Comparison of ENCODE assay signal across 30 cellular contexts in genomic region chr17:30391534-30391933, GRCh38.
"Had no signal": no experiment of that assay in that cellular context is flagged by ENCODE, and none has a peak within 500 bp of the region (broad histone marks: within the 10 kb centered on the region; RNA-seq: fewer than 3 reads in every experiment).

No MANE protein-coding gene starts in this region.

- H3K4me1 Mint-ChIP-seq: activated CD4-positive, alpha-beta T cell treated with anti-CD3 and anti-CD28 coated beads, Interleukin-2, amount 10 ng/mL, durations not matched to agents 7 days and 5 days; activated naive CD4-positive, alpha-beta T cell treated with anti-CD3 and anti-CD28 coated beads, Interleukin-2, amount 10 ng/mL, durations not matched to agents 7 days and 5 days had no signal

- FAIRE-seq: endometrium, endothelial cell of umbilical vein had no signal

- H3K9me3 Mint-ChIP-seq: activated CD4-positive, alpha-beta memory T cell treated with anti-CD3 and anti-CD28 coated beads, Interleukin-2, amount 10 ng/mL, durations not matched to agents 7 days and 5 days; activated CD4-positive, alpha-beta T cell treated with anti-CD3 and anti-CD28 coated beads, Interleukin-2, amount 10 ng/mL, durations not matched to agents 7 days and 5 days; activated naive CD4-positive, alpha-beta T cell treated with anti-CD3 and anti-CD28 coated beads, Interleukin-2, amount 10 ng/mL, durations not matched to agents 7 days and 5 days; activated naive CD4-positive, alpha-beta T cell treated with anti-CD3 and anti-CD28 coated beads, Interleukin-2, amount 50 U/mL, for 72 hours; activated naive CD8-positive, alpha-beta T cell treated with anti-CD3 and anti-CD28 coated beads, Interleukin-2, amount 10 ng/mL, durations not matched to agents 7 days and 5 days; activated T-cell treated with anti-CD3 and anti-CD28 coated beads, Interleukin-2, amount 50 U/mL, for 24 hours; activated T-cell treated with anti-CD3 and anti-CD28 coated beads, Interleukin-2, amount 50 U/mL, for 72 hours; brain; T-helper 2 cell treated with Interferon-gamma antibody and Interleukin-4, amounts not matched to agents 5 μg/mL and 100 μg/mL, for 36 hours; WTC11 had no signal

- H3K27ac Mint-ChIP-seq: activated CD4-positive, alpha-beta memory T cell treated with anti-CD3 and anti-CD28 coated beads, Interleukin-2, amount 10 ng/mL, durations not matched to agents 7 days and 5 days; activated CD4-positive, alpha-beta T cell treated with anti-CD3 and anti-CD28 coated beads, Interleukin-2, amount 10 ng/mL, durations not matched to agents 7 days and 5 days; activated naive CD4-positive, alpha-beta T cell treated with anti-CD3 and anti-CD28 coated beads, Interleukin-2, amount 10 ng/mL, durations not matched to agents 7 days and 5 days; activated naive CD4-positive, alpha-beta T cell treated with anti-CD3 and anti-CD28 coated beads, Interleukin-2, amount 50 U/mL, for 72 hours; activated naive CD8-positive, alpha-beta T cell treated with anti-CD3 and anti-CD28 coated beads, Interleukin-2, amount 10 ng/mL, durations not matched to agents 7 days and 5 days; activated T-cell treated with anti-CD3 and anti-CD28 coated beads, Interleukin-2, amount 50 U/mL, for 24 hours; activated T-cell treated with anti-CD3 and anti-CD28 coated beads, Interleukin-2, amount 50 U/mL, for 72 hours; brain; T-helper 17 cell; T-helper 2 cell treated with Interferon-gamma antibody and Interleukin-4, amounts not matched to agents 5 μg/mL and 100 μg/mL, for 36 hours; WTC11 had no signal

- DNase-seq: activated CD4-positive, alpha-beta memory T cell treated with anti-CD3 and anti-CD28 coated beads, Interleukin-2, amount 10 ng/mL, durations not matched to agents 7 days and 5 days; activated CD4-positive, alpha-beta T cell treated with anti-CD3 and anti-CD28 coated beads for 1 hour; activated CD4-positive, alpha-beta T cell treated with anti-CD3 and anti-CD28 coated beads for 4 hours; activated CD4-positive, alpha-beta T cell treated with anti-CD3 and anti-CD28 coated beads, Interleukin-2, amount 10 ng/mL, durations not matched to agents 7 days and 5 days; activated CD4-positive, alpha-beta T cell treated with anti-CD3 and anti-CD28 coated beads, Interleukin-2, amount 50 U/mL, for 4 hours; activated CD8-positive, alpha-beta memory T cell treated with anti-CD3 and anti-CD28 coated beads, Interleukin-2, amount 50 U/mL, for 48 hours; activated gamma-delta T cell; activated naive CD4-positive, alpha-beta T cell; activated naive CD4-positive, alpha-beta T cell treated with anti-CD3 and anti-CD28 coated beads, Interleukin-2, amount 10 ng/mL, durations not matched to agents 7 days and 5 days; activated naive CD8-positive, alpha-beta T cell treated with anti-CD3 and anti-CD28 coated beads, Interleukin-2, amount 10 ng/mL, durations not matched to agents 7 days and 5 days; activated T-cell treated with anti-CD3 and anti-CD28 coated beads for 4 hours; activated T-cell treated with anti-CD3 and anti-CD28 coated beads, Interleukin-2, amount 50 U/mL, for 24 hours; activated T-cell treated with anti-CD3 and anti-CD28 coated beads, Interleukin-2, amount 50 U/mL, for 72 hours; central memory CD4-positive, alpha-beta T cell; cerebellar nuclear complex; colonic mucosa; effector CD8-positive, alpha-beta T cell; esophagus squamous epithelium; foreskin melanocyte; glutamatergic neuron; heart left ventricle; T-helper 1 cell; T-helper 17 cell; T1000 had no signal

- H3K4me3 Mint-ChIP-seq: activated CD4-positive, alpha-beta memory T cell treated with anti-CD3 and anti-CD28 coated beads, Interleukin-2, amount 10 ng/mL, durations not matched to agents 7 days and 5 days; activated CD4-positive, alpha-beta T cell treated with anti-CD3 and anti-CD28 coated beads, Interleukin-2, amount 10 ng/mL, durations not matched to agents 7 days and 5 days; activated naive CD4-positive, alpha-beta T cell treated with anti-CD3 and anti-CD28 coated beads, Interleukin-2, amount 10 ng/mL, durations not matched to agents 7 days and 5 days; activated naive CD8-positive, alpha-beta T cell treated with anti-CD3 and anti-CD28 coated beads, Interleukin-2, amount 10 ng/mL, durations not matched to agents 7 days and 5 days; activated T-cell treated with anti-CD3 and anti-CD28 coated beads, Interleukin-2, amount 50 U/mL, for 24 hours; activated T-cell treated with anti-CD3 and anti-CD28 coated beads, Interleukin-2, amount 50 U/mL, for 72 hours; brain; T-helper 17 cell; T-helper 2 cell treated with Interferon-gamma antibody and Interleukin-4, amounts not matched to agents 5 μg/mL and 100 μg/mL, for 36 hours; WTC11 had no signal

- H3K27me3 Mint-ChIP-seq: activated CD4-positive, alpha-beta memory T cell treated with anti-CD3 and anti-CD28 coated beads, Interleukin-2, amount 10 ng/mL, durations not matched to agents 7 days and 5 days; activated CD4-positive, alpha-beta T cell treated with anti-CD3 and anti-CD28 coated beads, Interleukin-2, amount 10 ng/mL, durations not matched to agents 7 days and 5 days; activated naive CD4-positive, alpha-beta T cell treated with anti-CD3 and anti-CD28 coated beads, Interleukin-2, amount 10 ng/mL, durations not matched to agents 7 days and 5 days; activated naive CD8-positive, alpha-beta T cell treated with anti-CD3 and anti-CD28 coated beads, Interleukin-2, amount 10 ng/mL, durations not matched to agents 7 days and 5 days; activated T-cell treated with anti-CD3 and anti-CD28 coated beads, Interleukin-2, amount 50 U/mL, for 24 hours; T-helper 17 cell had no signal
